ENCODE assay signal across 8 cellular contexts in genomic region chr1:154626456-154627246, GRCh38. TPM values are rescaled to one million over a fixed set of nuclear protein-coding genes. Genes with fewer than 3 reads are reported as not detected.
DNase-seq lines count a peak whose midpoint lies in the region; ATAC-seq, FAIRE-seq and TF ChIP-seq lines count a peak whose summit lies in the region.

No MANE protein-coding gene starts in this region.

- H3K4ac ChIP-seq in H9 (ENCODE audit: low read depth, low read length) (no peak overlapping the region), H1 (replicated peaks; ENCODE audit: insufficient read length, low read depth, low read length) (no peak overlapping the region)

- H4K8ac ChIP-seq in H9 (replicated peaks; ENCODE audit: insufficient read length, low read depth, low read length): no peak overlapping the region
- H4K8ac ChIP-seq in H1 (ENCODE audit: extremely low read depth, insufficient read depth, low read length): peak overlapping the region; percentile 95; the same call in 1 of the 2 replicates

- no peaks in the 10 kb centered on the region for H4K20me1 ChIP-seq in H9 (ENCODE audit: control insufficient read depth, insufficient read depth, insufficient read length)
- peaks cover 6 to 10% of the 10 kb centered on the region in 2 experiments for H4K20me1 ChIP-seq in H1 (replicated peaks in 1 of 2; ENCODE audit: control insufficient read depth in 1 of 2, insufficient read depth in 2 of 2, low read length in 2 of 2)

- H3K79me1 ChIP-seq in H9 (ENCODE audit: insufficient read depth, low read depth, low read length, poor library complexity, severe bottlenecking): peaks cover 5% of the 10 kb centered on the region
- peaks cover 18% of the 10 kb centered on the region for H3K79me1 ChIP-seq in H1 (ENCODE audit: low read depth, low read length)

- no peak overlapping the region for H2AFZ ChIP-seq in H9 (ENCODE audit: low read length)
- no peak overlapping the region for H2AFZ ChIP-seq in H1 (ENCODE audit: low read length)

- H4K5ac ChIP-seq in H9 (ENCODE audit: insufficient read length, low read depth, low read length) (no peak overlapping the region), H1 (ENCODE audit: insufficient read length, low read depth, low read length) (no peak overlapping the region)

- no peak overlapping the region for H3K23ac ChIP-seq in H9 (ENCODE audit: insufficient read length, low read depth, low read length)
- H3K23ac ChIP-seq in H1 (ENCODE audit: insufficient read length): no peak overlapping the region

- no peak for TF ChIP-seq EP300 in H1 (IDR thresholded peaks at IDR 0.05; ENCODE audit: borderline replicate concordance in 1 of 2, low read depth in 2 of 2, low read length in 2 of 2)

- no peak overlapping the region for H3T11ph ChIP-seq in H9 (ENCODE audit: low read length)

- peak overlapping the region; percentile 77 for H3K9ac ChIP-seq in H9 (ENCODE audit: extremely low read depth, insufficient read length, low read length)
- peak overlapping the region; percentile 65 to 89 (median 86); a peak in 6 of 7 replicates for H3K9ac ChIP-seq in H1 (replicated peaks in 1 of 4; ENCODE audit: extremely low read depth in 1 of 4, low read depth in 3 of 4, low read length in 3 of 4)

- H3K14ac ChIP-seq in H9 (ENCODE audit: insufficient read depth, low read length): peak overlapping the region; percentile 79; the same call in 1 of the 2 replicates
- no peak overlapping the region for H3K14ac ChIP-seq in H1 (ENCODE audit: insufficient read length)

- H2AK5ac ChIP-seq in H9 (ENCODE audit: insufficient read length, low read length) (no peak overlapping the region), H1 (ENCODE audit: low read depth, low read length) (peak overlapping the region; percentile 4; the same call in 1 of the 2 replicates)

- H3K4me3 Mint-ChIP-seq in H9 (peak overlapping the region; percentile 95 to 98), naive B cell (peak overlapping the region; percentile 83 to 97 (median 94))

- no peak for TF ChIP-seq POLR2A in H1 (IDR thresholded peaks at IDR 0.05; ENCODE audit: control extremely low read depth in 1 of 2, low read depth in 2 of 2, low read length in 2 of 2)

- H3K9me3 ChIP-seq in H9 (ENCODE audit: control insufficient read depth, low read depth, low read length) (no peaks in the 10 kb centered on the region), H1 (ENCODE audit: insufficient read depth in 2 of 2, low read depth in 1 of 2, low read length in 1 of 2) (peaks cover 0 to 6% of the 10 kb centered on the region in 2 experiments; a peak in 1 of 4 replicates)

- no peak for FAIRE-seq in H1 (lab: Jason Lieb, UNC)

- H3K27ac ChIP-seq in H9 (ENCODE audit: insufficient read length, low read depth, low read length) (no peak overlapping the region), H1 (ENCODE audit: low read depth, low read length) (no peak overlapping the region; the same call in 1 of the 2 replicates)

- H2BK15ac ChIP-seq in H9 (ENCODE audit: low read depth, low read length): no peak overlapping the region
- H2BK15ac ChIP-seq in H1 (ENCODE audit: low read length): no peak overlapping the region

- H3K4me1 Mint-ChIP-seq in H9: peaks cover 19 to 22% of the 10 kb centered on the region in 2 experiments
- H3K4me1 Mint-ChIP-seq in naive B cell: peaks cover 15 to 41% (median 28%) of the 10 kb centered on the region in 3 donors

- H3K9me3 Mint-ChIP-seq in H9 (peaks cover 21 to 22% of the 10 kb centered on the region in 2 experiments), naive B cell (peaks cover 0 to 12% (median 3%) of the 10 kb centered on the region in 7 donors)

- TF ChIP-seq CTCF in H9 (conservative IDR thresholded peaks at IDR 0.05) (no peak), H1 (IDR thresholded peaks at IDR 0.05; ENCODE audit: control extremely low read depth in 1 of 3, insufficient read depth in 1 of 3, low read depth in 1 of 3, low read length in 3 of 3) (no peak)

- POLR2A ChIA-PET in H1 (lab: Charles Lee; ENCODE audit: partially characterized antibody): interaction anchor here (0.5 to 9.6 kb wide), 9 partner anchors 10 to 1490 kb away, joined by 3 to 111 read pairs (median 3); partner anchors contain the start of gene ADAR

- H2BK120ac ChIP-seq in H9 (ENCODE audit: low read depth, low read length, poor library complexity, severe bottlenecking) (no peak overlapping the region), H1 (replicated peaks; ENCODE audit: low read depth, low read length) (no peak overlapping the region)

- H3K18ac ChIP-seq in H9 (ENCODE audit: insufficient read length, low read depth, low read length) (no peak overlapping the region), H1 (ENCODE audit: extremely low read depth, low read length) (no peak overlapping the region)

- CTCF ChIA-PET in H1 (lab: Charles Lee; ENCODE audit: partially characterized antibody): interaction anchor here (0.6 to 2.2 kb wide), 6 partner anchors 11 to 54 kb away, joined by 3 to 8 read pairs (median 4); no protein-coding TSS in a partner anchor

- H3K4me3 ChIP-seq in H1 (ENCODE audit: extremely low read depth in 1 of 4, insufficient read depth in 2 of 4, low read depth in 3 of 4, low read length in 4 of 4): peak overlapping the region; percentile 66 to 93 (median 90)

- H3K27me3 Mint-ChIP-seq in H9 (ENCODE audit: low read depth): peaks cover 6% of the 10 kb centered on the region; the same call in 1 of the 2 replicates
- H3K27me3 Mint-ChIP-seq in naive B cell: peaks cover 2 to 8% (median 4%) of the 10 kb centered on the region in 3 donors

- no CpG with 5 or more reads among the region's 9 CpGs for WGBS in H9 (ENCODE audit: extremely low coverage, insufficient read length, low lambda C conversion rate)
- 41% methylated on average over 9 of the region's 9 CpGs; no CpG with 5 or more reads in 1 of the 2 experiments for WGBS in H1 (ENCODE audit: extremely low coverage in 1 of 2, insufficient coverage in 1 of 2, insufficient read length in 1 of 2, insufficient replicate concordance in 2 of 2, low coverage in 1 of 2, low lambda C conversion rate in 2 of 2, missing lambda C conversion rate in 1 of 2), 2 experiments

- no peaks in the 10 kb centered on the region for H3K4me1 ChIP-seq in H9 (ENCODE audit: insufficient read depth, low read length)
- peaks cover 0 to 8% (median 2%) of the 10 kb centered on the region in 4 experiments; a peak in 3 of 7 replicates for H3K4me1 ChIP-seq in H1 (replicated peaks in 1 of 4; ENCODE audit: control insufficient read depth in 3 of 4, insufficient read depth in 4 of 4, low read length in 3 of 4)

- DNase-seq in D341Med (ENCODE audit: low spot score): peak; percentile 48
- no peak for DNase-seq in H9
- DNase-seq in RPMI8226: peak; percentile 25
- no peak for DNase-seq in H1 (ENCODE audit: low read depth in 1 of 2, low spot score in 2 of 2)
- no peak for DNase-seq in naive B cell
- no peak for DNase-seq in NCI-H1930 (lab: John Stamatoyannopoulos, UW)
- no peak for DNase-seq in NK-92 (lab: John Stamatoyannopoulos, UW; ENCODE audit: unreplicated experiment)
- DNase-seq in NCI-H1092 (lab: John Stamatoyannopoulos, UW): no peak

- H3K36me3 ChIP-seq in H1 (ENCODE audit: control insufficient read depth in 2 of 4, insufficient read depth in 4 of 4, low read length in 3 of 4): peaks cover 0 to 4% (median 0%) of the 10 kb centered on the region in 4 experiments; a peak in 2 of 8 replicates

- H3K27me3 ChIP-seq in H9 (ENCODE audit: insufficient read depth, low read length) (no peaks in the 10 kb centered on the region), H1 (replicated peaks in 1 of 4; ENCODE audit: control insufficient read depth in 3 of 4, extremely low read depth in 1 of 4, insufficient read depth in 3 of 4, low read length in 3 of 4) (no peaks in the 10 kb centered on the region)

- H4K91ac ChIP-seq in H9 (ENCODE audit: insufficient read length, low read depth, low read length) (no peak overlapping the region), H1 (replicated peaks; ENCODE audit: insufficient read length, low read length) (no peak overlapping the region)

- no peak overlapping the region for H3K56ac ChIP-seq in H9 (ENCODE audit: insufficient read length, low read depth, low read length)
- peak overlapping the region; percentile 84 for H3K56ac ChIP-seq in H1 (replicated peaks; ENCODE audit: insufficient read length, low read depth, low read length)

- H3K4me2 ChIP-seq in H9 (ENCODE audit: insufficient read depth, insufficient read length, low read length) (peak overlapping the region; percentile 80), H1 (ENCODE audit: insufficient read depth in 1 of 2, low read depth in 2 of 2, low read length in 2 of 2) (peak overlapping the region; percentile 74 to 76)

- peaks cover 10 to 32% (median 29%) of the 10 kb centered on the region in 3 experiments for H3K36me3 Mint-ChIP-seq in H9 (ENCODE audit: insufficient read depth in 1 of 3, low read depth in 3 of 3)
- peaks cover 0 to 8% of the 10 kb centered on the region in 2 donors for H3K36me3 Mint-ChIP-seq in naive B cell

- H3K23me2 ChIP-seq in H9 (ENCODE audit: insufficient read length, low read depth, low read length, poor library complexity, severe bottlenecking) (peaks cover 7% of the 10 kb centered on the region), H1 (ENCODE audit: low read depth, low read length) (peaks cover 9% of the 10 kb centered on the region)

- H3K79me2 ChIP-seq in H9 (ENCODE audit: insufficient read depth, low read length): peaks cover 36% of the 10 kb centered on the region; the same call in 1 of the 2 replicates
- peaks cover 33 to 60% of the 10 kb centered on the region in 2 experiments for H3K79me2 ChIP-seq in H1 (ENCODE audit: control insufficient read depth in 1 of 2, insufficient read depth in 2 of 2, low read length in 2 of 2)

- peak overlapping the region; percentile 46 to 100 (median 98) for H3K27ac Mint-ChIP-seq in H9
- H3K27ac Mint-ChIP-seq in naive B cell: peak overlapping the region; percentile 97 to 99 (median 98)

- no peak for TF ChIP-seq RAD21 in H1 (IDR thresholded peaks at IDR 0.05 in 1 of 2, conservative IDR thresholded peaks at IDR 0.05 in 1 of 2; ENCODE audit: low read depth in 2 of 2, low read length in 2 of 2)

- ATAC-seq in naive B cell (ENCODE audit: low read depth in 2 of 2): peak in 1 of 2 donors; percentile 6

- H2BK12ac ChIP-seq in H9 (ENCODE audit: insufficient read length, low read depth, low read length) (no peak overlapping the region), H1 (ENCODE audit: low read depth, low read length) (no peak overlapping the region; the same call in 1 of the 2 replicates)

- no peak overlapping the region for H2BK5ac ChIP-seq in H9 (ENCODE audit: insufficient read length, low read length)
- H2BK5ac ChIP-seq in H1 (ENCODE audit: low read depth, low read length): peak overlapping the region; percentile 77; the same call in 1 of the 2 replicates

- H2BK20ac ChIP-seq in H9 (ENCODE audit: low read depth, low read length, poor library complexity, severe bottlenecking) (no peak overlapping the region), H1 (ENCODE audit: low read length) (no peak overlapping the region)

RNA-seq across cellular contexts. Expression of gene ADAR, which starts 18.7 kb away (rescaled TPM):
- total RNA-seq in H9 (2021): 228 and 236 TPM in 2 replicates
- 235 and 242 TPM in 2 replicates for total RNA-seq in H1 (2021; fragmentation: NEBNext Ultra II Directional; extraction: Animal tissue kit (Norgen Biotek cat#: 25700))
- polyA plus RNA-seq in H1 (2011; rRNA removed) (104 and 125 TPM in 2 replicates), naive B cell (ENCODE audit: low read depth in 6 of 6) (100 to 1,000 TPM in 3 of 6 donors, 10 to 100 TPM in 3; 42.0 to 134 (median 95.9) TPM)
- 130 TPM for polyA plus RNA-seq in H1 (2011; cell fraction: cytosol; rRNA removed)
- 201 TPM for polyA plus RNA-seq in H1 (2011; cell fraction: nucleus; rRNA removed)
- polyA plus RNA-seq in H1 (2012, experiment 1 of 2): 117 to 140 TPM (median 138 TPM) in 4 replicates
- polyA plus RNA-seq in H1 (2012, experiment 2 of 2): 25.3 TPM
- 106 TPM for polyA plus RNA-seq in H1 (2013, experiment 1 of 2)
- 110 TPM for polyA plus RNA-seq in H1 (2013, experiment 2 of 2)
- 406 and 507 TPM in 2 replicates for polyA minus RNA-seq in H1 (2011; rRNA and poly(A)+ RNA removed)
- polyA minus RNA-seq in H1 (2011; cell fraction: cytosol; rRNA and poly(A)+ RNA removed): 153 TPM
- 195 TPM for polyA minus RNA-seq in H1 (2011; cell fraction: nucleus; rRNA and poly(A)+ RNA removed)

RNA-seq across cellular contexts. Expression of gene CHRNB2, which starts 59.1 kb away (rescaled TPM):
- total RNA-seq in H9 (2021): 1.8 and 1.9 TPM in 2 replicates
- 3.6 and 4.1 TPM in 2 replicates for total RNA-seq in H1 (2021; fragmentation: NEBNext Ultra II Directional; extraction: Animal tissue kit (Norgen Biotek cat#: 25700))
- polyA plus RNA-seq in H1 (2011; rRNA removed): 3.1 and 3.4 TPM in 2 replicates
- polyA plus RNA-seq in H1 (2011; cell fraction: cytosol; rRNA removed): 1.7 TPM
- polyA plus RNA-seq in H1 (2011; cell fraction: nucleus; rRNA removed): 2.6 TPM
- polyA plus RNA-seq in H1 (2012, experiment 1 of 2): 2.5 to 3.3 TPM (median 2.9 TPM) in 4 replicates
- 2.7 TPM for polyA plus RNA-seq in H1 (2012, experiment 2 of 2)
- polyA plus RNA-seq in H1 (2013, experiment 1 of 2): 3.0 TPM
- polyA plus RNA-seq in H1 (2013, experiment 2 of 2): 3.7 TPM
- polyA minus RNA-seq in H1 (2011; rRNA and poly(A)+ RNA removed): 7.1 and 7.6 TPM in 2 replicates
- 1.2 TPM for polyA minus RNA-seq in H1 (2011; cell fraction: cytosol; rRNA and poly(A)+ RNA removed)
- 3.0 TPM for polyA minus RNA-seq in H1 (2011; cell fraction: nucleus; rRNA and poly(A)+ RNA removed)
- under 1 TPM in 2 of 6 donors, not detected in 4; 0.05 to 0.17 TPM for polyA plus RNA-seq in naive B cell (ENCODE audit: low read depth in 6 of 6)

Comparison
In these comparisons a context has a peak if more than half of its experiments do, and no peak if none do; other contexts are left out.
1. DNase-seq: peak in D341Med (single experiment) and RPMI8226 (single experiment); none in H9 (single experiment), H1 (0 of 2), naive B cell (single experiment), NCI-H1930 (0 of 2), NK-92 (single experiment) and NCI-H1092 (single experiment).